ENCODE assay signal across 21 cellular contexts in the genomic region with DNA sequence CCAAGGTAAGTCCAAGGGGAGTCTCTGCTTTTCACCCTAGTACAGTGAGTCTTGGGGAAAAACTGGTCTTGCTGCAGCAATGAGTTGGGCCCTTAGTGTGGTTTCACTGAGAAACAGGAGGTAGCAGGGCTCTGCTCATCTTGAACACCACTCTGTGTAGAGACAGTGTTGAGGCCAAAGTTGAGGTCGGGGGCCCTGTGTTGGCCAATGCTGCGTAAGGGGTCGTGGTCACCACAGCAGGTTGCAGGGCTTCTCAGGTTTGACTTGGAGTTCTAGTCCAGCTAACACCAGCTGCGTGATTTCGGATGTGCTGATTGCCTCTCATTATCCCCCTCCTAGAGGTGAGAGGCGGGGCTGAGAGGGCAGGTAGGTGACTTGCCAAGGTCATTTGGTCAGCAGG.
"Had no signal": no experiment of that assay in that cellular context is flagged by ENCODE, and none has a peak within 500 bp of the region (broad histone marks: within the 10 kb centered on the region; RNA-seq: fewer than 3 reads in every experiment).

No MANE protein-coding gene starts in this region.

- H3K27me3 ChIP-seq: gastrocnemius medialis, testis, transverse colon had no signal

- H3K4me3 Mint-ChIP-seq: nephron; stimulated activated memory B cell treated with anti-CD40 and anti-IgM and Interleukin-4, amounts not matched to agents 10 μg/mL and 1 μg/mL and 100 μg/mL, for 72 hours; stimulated activated naive CD8-positive, alpha-beta T cell treated with anti-CD3 and anti-CD28 coated beads, Interleukin-15, Interleukin-2, amounts not matched to agents 100 ng/mL and 50 ng/mL, for 24 hours had no signal

- H3K27ac ChIP-seq: dorsolateral prefrontal cortex, gastrocnemius medialis, pancreas, testis, transverse colon had no signal

- H3K4me3 ChIP-seq: dorsolateral prefrontal cortex, gastrocnemius medialis, heart right ventricle, mucosa of descending colon, pancreas, testis, transverse colon had no signal

- H3K9me3 ChIP-seq: gastrocnemius medialis, pancreas, testis, transverse colon had no signal

- H3K36me3 Mint-ChIP-seq: stimulated activated memory B cell treated with anti-CD40 and anti-IgM and Interleukin-4, amounts not matched to agents 10 μg/mL and 1 μg/mL and 100 μg/mL, for 72 hours had no signal

- H3K4me1 ChIP-seq: gastrocnemius medialis, pancreas, testis, transverse colon had no signal

- ATAC-seq: esophagus mucosa; gastrocnemius medialis; heart right ventricle; mucosa of descending colon; pancreas; right cardiac atrium; stimulated activated memory B cell treated with anti-CD40 and anti-IgM and Interleukin-4, amounts not matched to agents 10 μg/mL and 1 μg/mL and 100 μg/mL, for 72 hours had no signal

- DNase-seq: cortex of kidney; dorsolateral prefrontal cortex; effector CD8-positive, alpha-beta T cell; gastrocnemius medialis; heart right ventricle; hypothalamus; kidney glomerular epithelial cell; mucosa of descending colon; occipital lobe; pancreas; right cardiac atrium; small intestine; stimulated activated CD4-positive, alpha-beta T cell treated with anti-CD3 and anti-CD28 coated beads, Interleukin-4, amount 100 ng/mL, for 1 hour; stimulated activated CD8-positive, alpha-beta memory T cell treated with anti-CD3 and anti-CD28 coated beads, Interleukin-4, amount 100 ng/mL, for 48 hours; testis; transverse colon had no signal

- H3K4me1 Mint-ChIP-seq: nephron; stimulated activated memory B cell treated with anti-CD40 and anti-IgM and Interleukin-4, amounts not matched to agents 10 μg/mL and 1 μg/mL and 100 μg/mL, for 72 hours had no signal

- H3K36me3 ChIP-seq: gastrocnemius medialis, heart right ventricle, pancreas, transverse colon had no signal

- H3K27ac Mint-ChIP-seq: nephron; progenitor cell of endocrine pancreas; stimulated activated memory B cell treated with anti-CD40 and anti-IgM and Interleukin-4, amounts not matched to agents 10 μg/mL and 1 μg/mL and 100 μg/mL, for 72 hours; stimulated activated naive CD8-positive, alpha-beta T cell treated with anti-CD3 and anti-CD28 coated beads, Interleukin-15, Interleukin-2, amounts not matched to agents 100 ng/mL and 50 ng/mL, for 24 hours had no signal

- H3K27me3 Mint-ChIP-seq: stimulated activated memory B cell treated with anti-CD40 and anti-IgM and Interleukin-4, amounts not matched to agents 10 μg/mL and 1 μg/mL and 100 μg/mL, for 72 hours; stimulated activated naive CD8-positive, alpha-beta T cell treated with anti-CD3 and anti-CD28 coated beads, Interleukin-15, Interleukin-2, amounts not matched to agents 100 ng/mL and 50 ng/mL, for 24 hours had no signal
